In genomic region chr5:141182248-141182647, GRCh38 we compare ENCODE assay signal across 8 cellular contexts. TPM values are rescaled to one million over a fixed set of nuclear protein-coding genes. Genes with fewer than 3 reads are reported as not detected.
A peak's percentile ranks its signal among the peaks of the same experiment; 100 is the strongest.
DNase-seq lines count a peak whose midpoint lies in the region; ATAC-seq and TF ChIP-seq lines count a peak whose summit lies in the region.

TSS of gene PCDHB16 (plus strand) at chr5:141182387. CDS start at chr5:141182560, 173 bp downstream.

- intact Hi-C loops in dorsolateral prefrontal cortex (cut with DNase I) = loop anchor here in 1 of 2 donors (10.0 kb wide), 1 partner anchor 383 kb away; no protein-coding TSS in a partner anchor

- H3K4me1 ChIP-seq in BE2C (no peaks in the 10 kb centered on the region), mucosa of rectum (ENCODE audit: control insufficient read depth in 2 of 2, insufficient read depth in 2 of 2, low read length in 2 of 2) (no peaks in the 10 kb centered on the region)

- H3K27ac ChIP-seq in dorsolateral prefrontal cortex (peak within 1 kb of the TSS in 3 of 59 donors; percentile 7 to 19 (median 17)), mucosa of rectum (ENCODE audit: low read depth in 2 of 2, low read length in 2 of 2) (no peak within 1 kb of the TSS)

- H3K9me3 ChIP-seq in BE2C = no peaks in the 10 kb centered on the region
- peaks cover 3 to 10% of the 10 kb centered on the region in 2 donors for H3K9me3 ChIP-seq in mucosa of rectum (ENCODE audit: control insufficient read depth in 2 of 2, low read length in 2 of 2)

- no peaks in the 10 kb centered on the region for H3K27me3 ChIP-seq in BE2C
- H3K27me3 ChIP-seq in dorsolateral prefrontal cortex = peaks cover 0 to 25% (median 2%) of the 10 kb centered on the region in 45 donors
- no peaks in the 10 kb centered on the region for H3K27me3 ChIP-seq in mucosa of rectum (ENCODE audit: control insufficient read depth in 2 of 2, insufficient read depth in 2 of 2, low read length in 2 of 2)

- H3K36me3 ChIP-seq in BE2C (peaks cover 9% of the 10 kb centered on the region; the same call in 1 of the 2 replicates), mucosa of rectum (ENCODE audit: control insufficient read depth in 2 of 2, insufficient read depth in 2 of 2, low read length in 2 of 2) (no peaks in the 10 kb centered on the region)

- DNase-seq in BE2C (peak; percentile 88), NCI-H2029 (lab: John Stamatoyannopoulos, UW) (peak; percentile 54), dorsolateral prefrontal cortex (peak in 5 of 10 donors; percentile 11 to 60 (median 46)), NCI-H146 (lab: John Stamatoyannopoulos, UW) (no peak)

- ATAC-seq in HG02642 (IDR thresholded peaks at IDR 0.05; ENCODE audit: poor library complexity, unreplicated experiment) (no peak), HG03280 (IDR thresholded peaks at IDR 0.05; ENCODE audit: unreplicated experiment) (no peak), HG02623 (IDR thresholded peaks at IDR 0.05; ENCODE audit: unreplicated experiment) (no peak)

- no peak within 1 kb of the TSS for H3K9ac ChIP-seq in mucosa of rectum (ENCODE audit: low read depth in 1 of 2, low read length in 2 of 2)

- peak; percentile 90 for TF ChIP-seq CTCF in BE2C (IDR thresholded peaks at IDR 0.05; ENCODE audit: low read depth, low read length)
- TF ChIP-seq CTCF in dorsolateral prefrontal cortex (IDR thresholded peaks at IDR 0.05 in 54 of 56, conservative IDR thresholded peaks at IDR 0.05 in 2 of 56; ENCODE audit: low read depth in 1 of 56, partially characterized antibody in 56 of 56) = peak in 53 of 56 donors; percentile 13 to 74 (median 44)

- H3K4me3 ChIP-seq in BE2C (ENCODE audit: low read depth, low read length) (peak within 1 kb of the TSS; percentile 96), dorsolateral prefrontal cortex (peak within 1 kb of the TSS in 56 of 59 donors; percentile 0 to 66 (median 38)), mucosa of rectum (ENCODE audit: low read length in 2 of 2) (peak within 1 kb of the TSS; percentile 17 to 24)

RNA-seq across cellular contexts. Expression of gene PCDHB16, which starts in this region (rescaled TPM):
- 24.9 TPM for polyA plus RNA-seq in BE2C (2012; ENCODE audit: insufficient read depth, insufficient read length, low read depth)
- total RNA-seq in dorsolateral prefrontal cortex = 10 to 100 TPM in 20 of 120 experiments, 1 to 10 TPM in 100; 3.8 to 13.7 (median 7.3) TPM

Comparison
In these comparisons a context has a peak if more than half of its experiments do, and no peak if none do; other contexts are left out.
1. H3K4me3 ChIP-seq: peak in every context shown above with its lines; median percentile 96 in BE2C; 38 in dorsolateral prefrontal cortex; 20 in mucosa of rectum.